ENCODE assay signal across 19 cellular contexts in the genomic region with DNA sequence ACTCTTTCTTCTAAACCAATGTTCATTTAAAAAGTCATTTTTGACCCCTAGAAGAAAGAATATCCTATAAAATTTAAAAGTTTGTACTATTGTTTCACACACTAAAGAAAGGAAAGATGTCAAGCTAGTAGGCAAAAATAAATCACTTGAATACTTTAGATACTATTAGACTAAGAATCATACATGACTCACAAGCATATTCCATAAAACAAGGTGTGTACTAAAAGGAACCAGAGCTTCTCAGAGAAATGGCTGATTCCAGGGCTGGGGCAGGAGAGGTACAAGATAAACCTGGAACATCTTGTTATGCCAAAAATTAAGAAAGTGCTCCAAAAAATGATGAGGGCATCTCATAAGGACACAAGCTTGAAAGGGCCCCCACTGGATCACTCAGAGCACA. TPM values are rescaled to one million over a fixed set of nuclear protein-coding genes. Genes with fewer than 3 reads are reported as not detected.
DNase-seq lines count a peak whose midpoint lies in the region; ATAC-seq, FAIRE-seq and TF ChIP-seq lines count a peak whose summit lies in the region.
"Had no signal": no experiment of that assay in that cellular context is flagged by ENCODE, and none has a peak within 500 bp of the region (broad histone marks: within the 10 kb centered on the region; RNA-seq: fewer than 3 reads in every experiment).

No MANE protein-coding gene starts in this region.

- H3K27ac ChIP-seq in osteoblast (ENCODE audit: low read depth, low read length), result peak overlapping the region; percentile 47
- H3K27ac ChIP-seq: gastroesophageal sphincter, left ventricle myocardium inferior, neutrophil, transverse colon had no signal

- peak; percentile 33 for DNase-seq in EH (ENCODE audit: low read depth)
- peak; percentile 46 for DNase-seq in M059J (ENCODE audit: low read depth)
- no peak for DNase-seq in chondrocyte (ENCODE audit: low spot score)
- DNase-seq in osteoblast (ENCODE audit: insufficient read length, low spot score, missing footprints), result no peak
- DNase-seq in urothelium cell line (ENCODE audit: low spot score), result no peak
- DNase-seq in NCI-H2081 treated with DMSO at 0.1 percent for 48 hours (lab: John Stamatoyannopoulos, UW), result no peak
- DNase-seq: activated CD8-positive, alpha-beta T cell treated with anti-CD3 and anti-CD28 coated beads for 36 hours; activated naive CD8-positive, alpha-beta T cell treated with anti-CD3 and anti-CD28 coated beads for 36 hours; activated T-cell treated with anti-CD3 and anti-CD28 coated beads, Interleukin-2, amount 50 U/mL, for 48 hours; dermis blood vessel endothelial cell; left ventricle myocardium inferior; NCI-H1417; transverse colon had no signal

- H3K9me3 Mint-ChIP-seq in chondrocyte (ENCODE audit: low read depth), result no peaks in the 10 kb centered on the region
- H3K9me3 Mint-ChIP-seq: activated CD8-positive, alpha-beta T cell treated with anti-CD3 and anti-CD28 coated beads for 36 hours; activated naive CD8-positive, alpha-beta T cell treated with anti-CD3 and anti-CD28 coated beads for 36 hours had no signal

- H2AFZ ChIP-seq in osteoblast (ENCODE audit: low read length), result no peak overlapping the region

- H3K36me3 ChIP-seq in osteoblast (ENCODE audit: insufficient read depth, low read length), result peaks cover 67% of the 10 kb centered on the region

- peaks cover 59% of the 10 kb centered on the region for H3K4me1 Mint-ChIP-seq in chondrocyte (ENCODE audit: low read depth)
- H3K4me1 Mint-ChIP-seq: WTC11 had no signal

- H3K4me3 Mint-ChIP-seq in chondrocyte (ENCODE audit: unreplicated experiment), result no peak overlapping the region
- H3K4me3 Mint-ChIP-seq: activated CD8-positive, alpha-beta T cell treated with anti-CD3 and anti-CD28 coated beads for 36 hours; activated naive CD8-positive, alpha-beta T cell treated with anti-CD3 and anti-CD28 coated beads for 36 hours; WTC11 had no signal

- peaks cover 27% of the 10 kb centered on the region for H3K36me3 Mint-ChIP-seq in chondrocyte (ENCODE audit: low read depth)

- no peaks in the 10 kb centered on the region for H3K27me3 ChIP-seq in osteoblast (ENCODE audit: insufficient read depth, low read length)
- H3K27me3 ChIP-seq: gastroesophageal sphincter, neutrophil, transverse colon had no signal

- ATAC-seq in HG02973 (IDR thresholded peaks at IDR 0.05; ENCODE audit: unreplicated experiment) (no peak), HG02623 (IDR thresholded peaks at IDR 0.05; ENCODE audit: unreplicated experiment) (no peak)
- ATAC-seq: activated CD8-positive, alpha-beta T cell treated with anti-CD3 and anti-CD28 coated beads for 36 hours; gastroesophageal sphincter; WTC11 had no signal

- H3K4me3 ChIP-seq in osteoblast (ENCODE audit: insufficient read depth, low read length), result no peak overlapping the region
- H3K4me3 ChIP-seq: gastroesophageal sphincter, left ventricle myocardium inferior, transverse colon had no signal

- peaks cover 11% of the 10 kb centered on the region for H3K4me1 ChIP-seq in osteoblast (ENCODE audit: insufficient read depth, low read length)

- FAIRE-seq in urothelium cell line (lab: Jason Lieb, UNC), result no peak

- no peak overlapping the region for H3K4me2 ChIP-seq in osteoblast (ENCODE audit: insufficient read depth, low read length)

- no peaks in the 10 kb centered on the region for H3K9me3 ChIP-seq in osteoblast (ENCODE audit: low read depth, low read length)
- H3K9me3 ChIP-seq: gastroesophageal sphincter, left ventricle myocardium inferior, neutrophil, transverse colon had no signal

- H3K79me2 ChIP-seq in osteoblast (ENCODE audit: insufficient read depth, low read length), result peaks cover 94% of the 10 kb centered on the region

- H3K27ac Mint-ChIP-seq in chondrocyte (ENCODE audit: unreplicated experiment), result peak overlapping the region; percentile 69
- H3K27ac Mint-ChIP-seq: activated CD8-positive, alpha-beta T cell treated with anti-CD3 and anti-CD28 coated beads for 36 hours; activated naive CD8-positive, alpha-beta T cell treated with anti-CD3 and anti-CD28 coated beads for 36 hours had no signal

- TF ChIP-seq CTCF in chondrocyte (IDR thresholded peaks at IDR 0.05) (no peak), osteoblast (IDR thresholded peaks at IDR 0.05; ENCODE audit: extremely low read depth, low read depth, low read length) (no peak)

- H3K27me3 Mint-ChIP-seq in chondrocyte (ENCODE audit: low read depth), result no peaks in the 10 kb centered on the region
- H3K27me3 Mint-ChIP-seq: activated CD8-positive, alpha-beta T cell treated with anti-CD3 and anti-CD28 coated beads for 36 hours; activated naive CD8-positive, alpha-beta T cell treated with anti-CD3 and anti-CD28 coated beads for 36 hours; brain had no signal

- peaks cover 5% of the 10 kb centered on the region for H4K20me1 ChIP-seq in osteoblast (ENCODE audit: insufficient read depth, low read length)

RNA-seq across cellular contexts. Expression of a gene that starts 8.7 kb away (rescaled TPM):
- 99.0 and 103 TPM in 2 replicates for total RNA-seq in M059J (2014; rRNA removed; shearing (Covaris generic))
- total RNA-seq in chondrocyte (117 to 166 TPM (median 157 TPM) in 3 replicates), osteoblast (76.6 and 79.3 TPM in 2 replicates)

Comparison
In these comparisons a context has a peak if more than half of its experiments do, and no peak if none do; other contexts are left out.
1. DNase-seq: peak in EH (single experiment) and M059J (single experiment); none in chondrocyte (single experiment), osteoblast (single experiment), urothelium cell line (single experiment) and NCI-H2081 treated with DMSO at 0.1 percent for 48 hours (single experiment).